Comparison of ENCODE assay signal across 1 cellular context in genomic region chr16:1093284-1094123, GRCh38.
TF ChIP-seq lines count a peak whose summit lies in the region.

No MANE protein-coding gene starts in this region.

TF ChIP-seq in HepG2, 621 proteins besides CTCF, POLR2A, EP300 and RAD21 (continued from another document):
- TF ChIP-seq, protein P1, sequence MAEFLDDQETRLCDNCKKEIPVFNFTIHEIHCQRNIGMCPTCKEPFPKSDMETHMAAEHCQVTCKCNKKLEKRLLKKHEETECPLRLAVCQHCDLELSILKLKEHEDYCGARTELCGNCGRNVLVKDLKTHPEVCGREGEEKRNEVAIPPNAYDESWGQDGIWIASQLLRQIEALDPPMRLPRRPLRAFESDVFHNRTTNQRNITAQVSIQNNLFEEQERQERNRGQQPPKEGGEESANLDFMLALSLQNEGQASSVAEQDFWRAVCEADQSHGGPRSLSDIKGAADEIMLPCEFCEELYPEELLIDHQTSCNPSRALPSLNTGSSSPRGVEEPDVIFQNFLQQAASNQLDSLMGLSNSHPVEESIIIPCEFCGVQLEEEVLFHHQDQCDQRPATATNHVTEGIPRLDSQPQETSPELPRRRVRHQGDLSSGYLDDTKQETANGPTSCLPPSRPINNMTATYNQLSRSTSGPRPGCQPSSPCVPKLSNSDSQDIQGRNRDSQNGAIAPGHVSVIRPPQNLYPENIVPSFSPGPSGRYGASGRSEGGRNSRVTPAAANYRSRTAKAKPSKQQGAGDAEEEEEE (CRISPR knock-in tag; IDR thresholded peaks at IDR 0.05; ENCODE audit: borderline replicate concordance), result no peak
- TF ChIP-seq, protein P2, sequence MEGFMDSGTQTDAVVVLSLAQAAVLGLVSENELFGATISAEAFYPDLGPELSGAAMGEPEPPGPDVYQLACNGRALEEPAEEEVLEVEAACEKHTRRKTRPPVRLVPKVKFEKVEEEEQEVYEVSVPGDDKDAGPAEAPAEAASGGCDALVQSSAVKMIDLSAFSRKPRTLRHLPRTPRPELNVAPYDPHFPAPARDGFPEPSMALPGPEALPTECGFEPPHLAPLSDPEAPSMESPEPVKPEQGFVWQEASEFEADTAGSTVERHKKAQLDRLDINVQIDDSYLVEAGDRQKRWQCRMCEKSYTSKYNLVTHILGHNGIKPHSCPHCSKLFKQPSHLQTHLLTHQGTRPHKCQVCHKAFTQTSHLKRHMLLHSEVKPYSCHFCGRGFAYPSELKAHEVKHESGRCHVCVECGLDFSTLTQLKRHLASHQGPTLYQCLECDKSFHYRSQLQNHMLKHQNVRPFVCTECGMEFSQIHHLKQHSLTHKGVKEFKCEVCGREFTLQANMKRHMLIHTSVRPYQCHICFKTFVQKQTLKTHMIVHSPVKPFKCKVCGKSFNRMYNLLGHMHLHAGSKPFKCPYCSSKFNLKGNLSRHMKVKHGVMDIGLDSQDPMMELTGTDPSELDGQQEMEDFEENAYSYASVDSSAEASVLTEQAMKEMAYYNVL (CRISPR knock-in tag; IDR thresholded peaks at IDR 0.05; ENCODE audit: borderline replicate concordance), result no peak
- TF ChIP-seq NR2F2 (IDR thresholded peaks at IDR 0.05; ENCODE audit: borderline replicate concordance, low read depth), result no peak
- no peak for TF ChIP-seq FIP1L1 (IDR thresholded peaks at IDR 0.05; ENCODE audit: borderline replicate concordance, insufficient read depth, low read depth, low read length)
- TF ChIP-seq ATM (IDR thresholded peaks at IDR 0.05; ENCODE audit: borderline replicate concordance), result no peak
- TF ChIP-seq, protein P3, sequence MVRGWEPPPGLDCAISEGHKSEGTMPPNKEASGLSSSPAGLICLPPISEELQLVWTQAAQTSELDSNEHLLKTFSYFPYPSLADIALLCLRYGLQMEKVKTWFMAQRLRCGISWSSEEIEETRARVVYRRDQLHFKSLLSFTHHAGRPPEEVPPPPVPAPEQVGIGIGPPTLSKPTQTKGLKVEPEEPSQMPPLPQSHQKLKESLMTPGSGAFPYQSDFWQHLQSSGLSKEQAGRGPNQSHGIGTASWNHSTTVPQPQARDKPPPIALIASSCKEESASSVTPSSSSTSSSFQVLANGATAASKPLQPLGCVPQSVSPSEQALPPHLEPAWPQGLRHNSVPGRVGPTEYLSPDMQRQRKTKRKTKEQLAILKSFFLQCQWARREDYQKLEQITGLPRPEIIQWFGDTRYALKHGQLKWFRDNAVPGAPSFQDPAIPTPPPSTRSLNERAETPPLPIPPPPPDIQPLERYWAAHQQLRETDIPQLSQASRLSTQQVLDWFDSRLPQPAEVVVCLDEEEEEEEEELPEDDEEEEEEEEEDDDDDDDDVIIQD (CRISPR knock-in tag; IDR thresholded peaks at IDR 0.05; ENCODE audit: low read depth), result no peak
- TF ChIP-seq NAIF1 (CRISPR knock-in tag; IDR thresholded peaks at IDR 0.05; ENCODE audit: borderline replicate concordance), result no peak
- no peak for TF ChIP-seq TEAD3 (CRISPR knock-in tag; optimal IDR thresholded peaks at IDR 0.05; ENCODE audit: borderline replicate concordance)
- no peak; the same call in 1 of the 2 replicates for TF ChIP-seq ZNF704 (CRISPR knock-in tag; IDR thresholded peaks at IDR 0.05; ENCODE audit: borderline replicate concordance)
- TF ChIP-seq NFATC3 (CRISPR knock-in tag; IDR thresholded peaks at IDR 0.05), result no peak
- no peak for TF ChIP-seq SAFB2 (CRISPR knock-in tag; IDR thresholded peaks at IDR 0.05; ENCODE audit: borderline replicate concordance, low read depth)
- TF ChIP-seq, protein P4, sequence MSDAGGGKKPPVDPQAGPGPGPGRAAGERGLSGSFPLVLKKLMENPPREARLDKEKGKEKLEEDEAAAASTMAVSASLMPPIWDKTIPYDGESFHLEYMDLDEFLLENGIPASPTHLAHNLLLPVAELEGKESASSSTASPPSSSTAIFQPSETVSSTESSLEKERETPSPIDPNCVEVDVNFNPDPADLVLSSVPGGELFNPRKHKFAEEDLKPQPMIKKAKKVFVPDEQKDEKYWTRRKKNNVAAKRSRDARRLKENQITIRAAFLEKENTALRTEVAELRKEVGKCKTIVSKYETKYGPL (CRISPR knock-in tag; IDR thresholded peaks at IDR 0.05), result no peak
- TF ChIP-seq, protein P5, sequence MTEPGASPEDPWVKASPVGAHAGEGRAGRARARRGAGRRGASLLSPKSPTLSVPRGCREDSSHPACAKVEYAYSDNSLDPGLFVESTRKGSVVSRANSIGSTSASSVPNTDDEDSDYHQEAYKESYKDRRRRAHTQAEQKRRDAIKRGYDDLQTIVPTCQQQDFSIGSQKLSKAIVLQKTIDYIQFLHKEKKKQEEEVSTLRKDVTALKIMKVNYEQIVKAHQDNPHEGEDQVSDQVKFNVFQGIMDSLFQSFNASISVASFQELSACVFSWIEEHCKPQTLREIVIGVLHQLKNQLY (CRISPR knock-in tag; IDR thresholded peaks at IDR 0.05), result no peak
- no peak for TF ChIP-seq ZFP36L1 (CRISPR knock-in tag; IDR thresholded peaks at IDR 0.05)
- TF ChIP-seq ZNF274 (CRISPR knock-in tag; IDR thresholded peaks at IDR 0.05), result 0 out of 2 replicates have a peak, but pooled peaks have one; percentile 49
- peak; percentile 40; the same call in 1 of the 2 replicates for TF ChIP-seq ZNF766 (CRISPR knock-in tag; IDR thresholded peaks at IDR 0.05; ENCODE audit: borderline replicate concordance)
- 0 out of 2 replicates have a peak, but pooled peaks have one; percentile 25 for TF ChIP-seq ZNF124 (CRISPR knock-in tag; IDR thresholded peaks at IDR 0.05)
- TF ChIP-seq HMG20A (CRISPR knock-in tag; IDR thresholded peaks at IDR 0.05; ENCODE audit: borderline replicate concordance), result no peak
- TF ChIP-seq ZNF460 (CRISPR knock-in tag; IDR thresholded peaks at IDR 0.05; ENCODE audit: borderline replicate concordance), result no peak
- TF ChIP-seq KDM5A (IDR thresholded peaks at IDR 0.05; ENCODE audit: borderline replicate concordance, low read length), result no peak
- TF ChIP-seq MTA3 (CRISPR knock-in tag; IDR thresholded peaks at IDR 0.05), result no peak
- no peak for TF ChIP-seq ATF7 (IDR thresholded peaks at IDR 0.05)
- TF ChIP-seq ATF7 (CRISPR knock-in tag; IDR thresholded peaks at IDR 0.05), result 0 out of 2 replicates have a peak, but pooled peaks have one; percentile 17
- no peak for TF ChIP-seq TSC22D2 (CRISPR knock-in tag; IDR thresholded peaks at IDR 0.05; ENCODE audit: borderline replicate concordance)
- TF ChIP-seq U2AF1 (optimal IDR thresholded peaks at IDR 0.05; ENCODE audit: low read depth, low read length), result no peak
- no peak for TF ChIP-seq SOX6 (IDR thresholded peaks at IDR 0.05)
- TF ChIP-seq SOX6 (CRISPR knock-in tag; IDR thresholded peaks at IDR 0.05), result 0 out of 2 replicates have a peak, but pooled peaks have one; percentile 23
- no peak for TF ChIP-seq RFX1 (IDR thresholded peaks at IDR 0.05)
- TF ChIP-seq ZNF253 (CRISPR knock-in tag; IDR thresholded peaks at IDR 0.05; ENCODE audit: borderline replicate concordance), result no peak
- no peak for TF ChIP-seq ZNF83 (CRISPR knock-in tag; IDR thresholded peaks at IDR 0.05; ENCODE audit: borderline replicate concordance)
- peak; percentile 52; the same call in 1 of the 2 replicates for TF ChIP-seq TBX2 (CRISPR knock-in tag; IDR thresholded peaks at IDR 0.05; ENCODE audit: borderline replicate concordance)
- no peak for TF ChIP-seq ZNF44 (CRISPR knock-in tag; IDR thresholded peaks at IDR 0.05)
- peak; percentile 46; the same call in 1 of the 2 replicates for TF ChIP-seq SRY (CRISPR knock-in tag; IDR thresholded peaks at IDR 0.05)
- no peak for TF ChIP-seq SIX4 (CRISPR knock-in tag; IDR thresholded peaks at IDR 0.05)
- no peak for TF ChIP-seq SRF (IDR thresholded peaks at IDR 0.05; ENCODE audit: low read depth, low read length)
- TF ChIP-seq, protein P6, sequence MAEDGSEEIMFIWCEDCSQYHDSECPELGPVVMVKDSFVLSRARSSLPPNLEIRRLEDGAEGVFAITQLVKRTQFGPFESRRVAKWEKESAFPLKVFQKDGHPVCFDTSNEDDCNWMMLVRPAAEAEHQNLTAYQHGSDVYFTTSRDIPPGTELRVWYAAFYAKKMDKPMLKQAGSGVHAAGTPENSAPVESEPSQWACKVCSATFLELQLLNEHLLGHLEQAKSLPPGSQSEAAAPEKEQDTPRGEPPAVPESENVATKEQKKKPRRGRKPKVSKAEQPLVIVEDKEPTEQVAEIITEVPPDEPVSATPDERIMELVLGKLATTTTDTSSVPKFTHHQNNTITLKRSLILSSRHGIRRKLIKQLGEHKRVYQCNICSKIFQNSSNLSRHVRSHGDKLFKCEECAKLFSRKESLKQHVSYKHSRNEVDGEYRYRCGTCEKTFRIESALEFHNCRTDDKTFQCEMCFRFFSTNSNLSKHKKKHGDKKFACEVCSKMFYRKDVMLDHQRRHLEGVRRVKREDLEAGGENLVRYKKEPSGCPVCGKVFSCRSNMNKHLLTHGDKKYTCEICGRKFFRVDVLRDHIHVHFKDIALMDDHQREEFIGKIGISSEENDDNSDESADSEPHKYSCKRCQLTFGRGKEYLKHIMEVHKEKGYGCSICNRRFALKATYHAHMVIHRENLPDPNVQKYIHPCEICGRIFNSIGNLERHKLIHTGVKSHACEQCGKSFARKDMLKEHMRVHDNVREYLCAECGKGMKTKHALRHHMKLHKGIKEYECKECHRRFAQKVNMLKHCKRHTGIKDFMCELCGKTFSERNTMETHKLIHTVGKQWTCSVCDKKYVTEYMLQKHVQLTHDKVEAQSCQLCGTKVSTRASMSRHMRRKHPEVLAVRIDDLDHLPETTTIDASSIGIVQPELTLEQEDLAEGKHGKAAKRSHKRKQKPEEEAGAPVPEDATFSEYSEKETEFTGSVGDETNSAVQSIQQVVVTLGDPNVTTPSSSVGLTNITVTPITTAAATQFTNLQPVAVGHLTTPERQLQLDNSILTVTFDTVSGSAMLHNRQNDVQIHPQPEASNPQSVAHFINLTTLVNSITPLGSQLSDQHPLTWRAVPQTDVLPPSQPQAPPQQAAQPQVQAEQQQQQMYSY (CRISPR knock-in tag; IDR thresholded peaks at IDR 0.05), result 0 out of 2 replicates have a peak, but pooled peaks have one; percentile 41
- no peak for TF ChIP-seq MYNN (CRISPR knock-in tag; IDR thresholded peaks at IDR 0.05; ENCODE audit: low read depth)
- TF ChIP-seq ZFP82 (CRISPR knock-in tag; IDR thresholded peaks at IDR 0.05; ENCODE audit: borderline replicate concordance), result no peak
- TF ChIP-seq ESRRA (CRISPR knock-in tag; IDR thresholded peaks at IDR 0.05; ENCODE audit: low read depth), result 0 out of 2 replicates have a peak, but pooled peaks have one; percentile 26
- TF ChIP-seq SP2 (CRISPR knock-in tag; IDR thresholded peaks at IDR 0.05), result no peak
- TF ChIP-seq ZNF703 (CRISPR knock-in tag; IDR thresholded peaks at IDR 0.05; ENCODE audit: borderline replicate concordance), result no peak
- TF ChIP-seq AKAP8 (CRISPR knock-in tag; IDR thresholded peaks at IDR 0.05), result peak; percentile 86
- TF ChIP-seq ZNF34 (CRISPR knock-in tag; IDR thresholded peaks at IDR 0.05; ENCODE audit: borderline replicate concordance), result no peak
- TF ChIP-seq NKX3-1 (CRISPR knock-in tag; IDR thresholded peaks at IDR 0.05), result no peak
- no peak for TF ChIP-seq AHR (CRISPR knock-in tag; IDR thresholded peaks at IDR 0.05)
- no peak for TF ChIP-seq FOXO1 (CRISPR knock-in tag; IDR thresholded peaks at IDR 0.05)
TF ChIP-seq in HepG2: peak in this region for 93.
